10 cellular contexts compared by ENCODE assay signal in genomic region chr3:114270019-114270418, GRCh38. TPM values are rescaled to one million over a fixed set of nuclear protein-coding genes. Genes with fewer than 3 reads are reported as not detected.
"Had no signal": no experiment of that assay in that cellular context is flagged by ENCODE, and none has a peak within 500 bp of the region (broad histone marks: within the 10 kb centered on the region; RNA-seq: fewer than 3 reads in every experiment).

No MANE protein-coding gene starts in this region.

- H3K27ac Mint-ChIP-seq: GM23338, H9, HFFc6 had no signal

- H3K4me1 Mint-ChIP-seq: GM23338, H9 had no signal

- H3K9me3 Mint-ChIP-seq: HFFc6 had no signal

- H3K4me3 Mint-ChIP-seq: GM23338, H9, HFFc6 had no signal

- ATAC-seq: GM23338, HCT116 had no signal

- DNase-seq: GM23248, GOT3, H7, H9, HCEC 1CT, HFFc6 had no signal

RNA-seq across cellular contexts. Expression of gene TIGIT, which starts 23.8 kb away (rescaled TPM):
- total RNA-seq: GM23248, H1, H4, H7, H9, HFFc6 had no signal
- polyA plus RNA-seq: GM23248 had no signal

RNA-seq across cellular contexts. Expression of gene ZNF80, which starts 32.6 kb away (rescaled TPM):
- total RNA-seq: GM23248, GM23338, H1, H4, H7, H9, HFFc6 had no signal
- polyA plus RNA-seq: GM23248, GM23338, H1 had no signal
